In the genomic region with DNA sequence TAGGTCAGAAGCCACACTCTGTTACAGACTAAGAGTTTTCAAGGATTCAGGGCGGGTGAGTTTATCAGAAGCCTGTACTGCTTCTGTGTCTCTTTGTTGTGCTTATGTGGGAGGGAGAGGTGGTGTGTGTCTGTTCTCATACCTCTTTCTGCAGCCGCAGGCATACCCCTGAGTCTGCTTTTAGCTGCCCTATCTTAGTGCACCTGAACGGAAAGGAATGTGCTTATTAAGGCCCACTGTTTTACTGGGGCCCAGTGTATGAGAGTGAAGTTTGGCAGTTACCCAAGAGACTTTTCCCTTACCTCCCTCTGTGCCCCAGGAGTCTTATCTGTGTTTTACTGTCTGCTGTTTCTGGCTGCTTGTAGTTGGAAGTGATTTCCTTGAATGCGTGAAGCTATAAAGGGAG, we compare ENCODE assay signal across 17 cellular contexts.
DNase-seq lines count a peak whose midpoint lies in the region; TF ChIP-seq lines count a peak whose summit lies in the region.
"Had no signal": no experiment of that assay in that cellular context is flagged by ENCODE, and none has a peak within 500 bp of the region (broad histone marks: within the 10 kb centered on the region; RNA-seq: fewer than 3 reads in every experiment).

No MANE protein-coding gene starts in this region.

- H3K4me1 Mint-ChIP-seq in type B pancreatic cell (ENCODE audit: unreplicated experiment) = no peaks in the 10 kb centered on the region

- no peak for TF ChIP-seq CTCF in cardiac muscle cell (IDR thresholded peaks at IDR 0.05; ENCODE audit: low read depth, low read length)
- no peak for TF ChIP-seq CTCF in right atrium auricular region (IDR thresholded peaks at IDR 0.05)
- TF ChIP-seq CTCF in fibroblast of pulmonary artery (IDR thresholded peaks at IDR 0.05; ENCODE audit: low read length, missing control alignments) = no peak
- no peak for TF ChIP-seq CTCF in type B pancreatic cell (conservative IDR thresholded peaks at IDR 0.05)

- H3K4me3 Mint-ChIP-seq in type B pancreatic cell = no peak overlapping the region
- H3K4me3 Mint-ChIP-seq: activated CD4-positive, alpha-beta memory T cell treated with anti-CD3 and anti-CD28 coated beads for 36 hours; activated naive CD8-positive, alpha-beta T cell; activated T-cell treated with anti-CD3 and anti-CD28 coated beads, Interleukin-2, amount 50 U/mL, for 24 hours; CD14-positive monocyte; stimulated activated naive B cell treated with anti-CD40 and anti-IgM and Interleukin-4, amounts not matched to agents 10 μg/mL and 1 μg/mL and 100 μg/mL, for 72 hours had no signal

- peak; percentile 26 for DNase-seq in cardiac muscle cell (ENCODE audit: low read depth in 1 of 2, low spot score in 1 of 2)
- no peak for DNase-seq in right atrium auricular region (ENCODE audit: low spot score)
- DNase-seq in fibroblast of pulmonary artery (ENCODE audit: low read depth) = peak; percentile 2
- no peak for DNase-seq in type B pancreatic cell (ENCODE audit: extremely low spot score, unreplicated experiment)
- no peak for DNase-seq in SW480 (ENCODE audit: low spot score)
- DNase-seq in A172 (ENCODE audit: low spot score) = no peak
- no peak for DNase-seq in activated CD4-positive, alpha-beta T cell treated with anti-CD3 and anti-CD28 coated beads, Interleukin-2, amount 50 U/mL, for 1 hour
- DNase-seq: activated CD4-positive, alpha-beta memory T cell treated with anti-CD3 and anti-CD28 coated beads for 36 hours; activated T-cell treated with anti-CD3 and anti-CD28 coated beads, Interleukin-2, amount 50 U/mL, for 24 hours; DMS79; head of caudate nucleus; NCI-H1092 treated with DMSO at 0.1 percent for 48 hours; stimulated activated naive B cell treated with anti-CD40 and anti-IgM and Interleukin-4, amounts not matched to agents 10 μg/mL and 1 μg/mL and 100 μg/mL, for 72 hours had no signal

- H3K36me3 ChIP-seq in cardiac muscle cell (no peaks in the 10 kb centered on the region), right atrium auricular region (no peaks in the 10 kb centered on the region), mucosa of rectum (ENCODE audit: control insufficient read depth in 2 of 2, insufficient read depth in 2 of 2, low read length in 2 of 2) (peaks cover 0 to 5% of the 10 kb centered on the region in 2 donors)

- H3K27me3 ChIP-seq in cardiac muscle cell (no peaks in the 10 kb centered on the region), right atrium auricular region (no peaks in the 10 kb centered on the region), mucosa of rectum (ENCODE audit: control insufficient read depth in 2 of 2, insufficient read depth in 2 of 2, low read length in 2 of 2) (no peaks in the 10 kb centered on the region)

- H3K4me3 ChIP-seq in cardiac muscle cell (no peak overlapping the region), right atrium auricular region (no peak overlapping the region), fibroblast of pulmonary artery (replicated peaks; ENCODE audit: low read depth, low read length) (no peak overlapping the region), mucosa of rectum (ENCODE audit: low read length in 2 of 2) (peak overlapping the region in 1 of 2 donors; percentile 26)

- no peaks in the 10 kb centered on the region for H3K4me1 ChIP-seq in cardiac muscle cell (ENCODE audit: low read depth)
- no peaks in the 10 kb centered on the region for H3K4me1 ChIP-seq in right atrium auricular region
- peaks cover 0 to 2% of the 10 kb centered on the region in 2 donors for H3K4me1 ChIP-seq in mucosa of rectum (ENCODE audit: control insufficient read depth in 2 of 2, insufficient read depth in 2 of 2, low read length in 2 of 2)

- H3K9me3 ChIP-seq in cardiac muscle cell (ENCODE audit: low read depth) = no peaks in the 10 kb centered on the region
- no peaks in the 10 kb centered on the region for H3K9me3 ChIP-seq in right atrium auricular region
- no peaks in the 10 kb centered on the region for H3K9me3 ChIP-seq in mucosa of rectum (ENCODE audit: control insufficient read depth in 2 of 2, low read length in 2 of 2)

- no peaks in the 10 kb centered on the region for H3K9me3 Mint-ChIP-seq in type B pancreatic cell

- peak overlapping the region; percentile 74 for H3K27ac Mint-ChIP-seq in type B pancreatic cell
- H3K27ac Mint-ChIP-seq: activated CD4-positive, alpha-beta memory T cell treated with anti-CD3 and anti-CD28 coated beads for 36 hours; activated naive CD8-positive, alpha-beta T cell; activated T-cell treated with anti-CD3 and anti-CD28 coated beads, Interleukin-2, amount 50 U/mL, for 24 hours; stimulated activated naive B cell treated with anti-CD40 and anti-IgM and Interleukin-4, amounts not matched to agents 10 μg/mL and 1 μg/mL and 100 μg/mL, for 72 hours had no signal

- no peaks in the 10 kb centered on the region for H3K27me3 Mint-ChIP-seq in type B pancreatic cell
- H3K27me3 Mint-ChIP-seq: activated CD4-positive, alpha-beta memory T cell treated with anti-CD3 and anti-CD28 coated beads for 36 hours; activated naive CD8-positive, alpha-beta T cell; activated T-cell treated with anti-CD3 and anti-CD28 coated beads, Interleukin-2, amount 50 U/mL, for 24 hours; stimulated activated naive B cell treated with anti-CD40 and anti-IgM and Interleukin-4, amounts not matched to agents 10 μg/mL and 1 μg/mL and 100 μg/mL, for 72 hours had no signal

- H3K27ac ChIP-seq in cardiac muscle cell = peak overlapping the region; percentile 58
- H3K27ac ChIP-seq in right atrium auricular region = no peak overlapping the region
- H3K27ac ChIP-seq in mucosa of rectum (ENCODE audit: low read depth in 2 of 2, low read length in 2 of 2) = peak overlapping the region; percentile 52 to 75
- H3K27ac ChIP-seq: KMS-11 had no signal

- no peak overlapping the region for H3K9ac ChIP-seq in mucosa of rectum (ENCODE audit: low read depth in 1 of 2, low read length in 2 of 2)
- H3K9ac ChIP-seq: KMS-11 had no signal

- peaks cover 35% of the 10 kb centered on the region for H3K36me3 Mint-ChIP-seq in type B pancreatic cell

Comparison
In these comparisons a context has a peak if more than half of its experiments do, and no peak if none do; other contexts are left out.
1. DNase-seq: peak in cardiac muscle cell (2 of 2) and fibroblast of pulmonary artery (single experiment); none in right atrium auricular region (single experiment), type B pancreatic cell (single experiment), SW480 (single experiment), A172 (single experiment) and activated CD4-positive, alpha-beta T cell treated with anti-CD3 and anti-CD28 coated beads, Interleukin-2, amount 50 U/mL, for 1 hour (single experiment).
2. H3K27ac ChIP-seq: peak in cardiac muscle cell (single experiment) and mucosa of rectum (2 of 2); none in right atrium auricular region (0 of 2).